ENCODE assay signal across 14 cellular contexts in genomic region chr15:71526061-71526460, GRCh38.
DNase-seq lines count a peak whose midpoint lies in the region; ATAC-seq, FAIRE-seq and TF ChIP-seq lines count a peak whose summit lies in the region.
"Had no signal": no experiment of that assay in that cellular context is flagged by ENCODE, and none has a peak within 500 bp of the region (broad histone marks: within the 10 kb centered on the region; RNA-seq: fewer than 3 reads in every experiment).

No MANE protein-coding gene starts in this region.

- H3K4me3 ChIP-seq in body of pancreas (no peak overlapping the region), kidney (ENCODE audit: low read length in 2 of 2) (peak overlapping the region; percentile 30 to 51)
- H3K4me3 ChIP-seq: Peyer's patch had no signal

- 15 to 17% methylated on average over 6 of the region's 6 CpGs for WGBS in body of pancreas, 2 donors

- ATAC-seq in body of pancreas (peak; percentile 77), sciatic nerve (peak; percentile 59)
- ATAC-seq: HCT116 had no signal

- TF ChIP-seq CTCF in body of pancreas (IDR thresholded peaks at IDR 0.05), result peak in 1 of 7 experiments; percentile 8
- TF ChIP-seq CTCF in kidney (IDR thresholded peaks at IDR 0.05; ENCODE audit: borderline replicate concordance, extremely low read depth, insufficient read depth), result no peak

- TF ChIP-seq POLR2A in body of pancreas (IDR thresholded peaks at IDR 0.05), result no peak

- intact Hi-C loops in body of pancreas (cut with DNase I) (no loop called here), kidney (cut with DNase I) (no loop called here), sciatic nerve (cut with DNase I) (no loop called here)

- H3K4me1 ChIP-seq in body of pancreas, result peaks cover 23% of the 10 kb centered on the region
- H3K4me1 ChIP-seq in kidney (ENCODE audit: control insufficient read depth in 1 of 2, insufficient read depth in 1 of 2, low read depth in 1 of 2, low read length in 2 of 2), result peaks cover 7 to 15% of the 10 kb centered on the region in 2 donors
- H3K4me1 ChIP-seq: Peyer's patch had no signal

- H3K36me3 ChIP-seq in body of pancreas (replicated peaks in 1 of 2; ENCODE audit: insufficient read depth in 1 of 2, low read depth in 2 of 2), result no peaks in the 10 kb centered on the region
- H3K36me3 ChIP-seq in kidney (ENCODE audit: control insufficient read depth in 1 of 2, insufficient read depth in 2 of 2, low read length in 2 of 2), result no peaks in the 10 kb centered on the region
- H3K36me3 ChIP-seq: Peyer's patch had no signal

- H3K27ac ChIP-seq in body of pancreas (peak overlapping the region in 3 of 4 donors; percentile 1 to 71 (median 62)), kidney (ENCODE audit: low read depth in 2 of 2, low read length in 2 of 2) (peak overlapping the region; percentile 1 to 27)
- H3K27ac ChIP-seq: Peyer's patch had no signal

- FAIRE-seq in kidney (lab: Jason Lieb, UNC), result no peak
- FAIRE-seq: G401.6 had no signal

- no peaks in the 10 kb centered on the region for H3K27me3 ChIP-seq in body of pancreas
- H3K27me3 ChIP-seq: Peyer's patch had no signal

- H3K9ac ChIP-seq in kidney (ENCODE audit: low read length in 2 of 2), result peak overlapping the region in 1 of 2 donors; percentile 35

- no peaks in the 10 kb centered on the region for H3K9me3 ChIP-seq in body of pancreas
- H3K9me3 ChIP-seq in kidney (ENCODE audit: control insufficient read depth in 1 of 2, low read length in 2 of 2), result no peaks in the 10 kb centered on the region
- H3K9me3 ChIP-seq: Peyer's patch had no signal

- peak; percentile 34 for DNase-seq in GM04503 (ENCODE audit: low read depth)
- peak in 1 of 4 donors; percentile 3 for DNase-seq in body of pancreas
- no peak for DNase-seq in kidney
- no peak for DNase-seq in sciatic nerve (ENCODE audit: low spot score)
- DNase-seq in OCI-M1 (lab: John Stamatoyannopoulos, UW), result no peak
- DNase-seq in DMS79 treated with DMSO at 0.1 percent for 48 hours (lab: John Stamatoyannopoulos, UW), result no peak
- no peak for DNase-seq in stimulated activated CD4-positive, alpha-beta T cell treated with anti-CD3 and anti-CD28 coated beads, Interleukin-4, amount 100 ng/mL, for 4 hours
- no peak for DNase-seq in D341Med (ENCODE audit: low spot score)
- DNase-seq: activated CD4-positive, alpha-beta T cell treated with anti-CD3 and anti-CD28 coated beads, Interleukin-2, amount 10 ng/mL, durations not matched to agents 7 days and 5 days; CD4-positive, alpha-beta T cell; erythroblast; Peyer's patch had no signal

Comparison
In these comparisons a context has a peak if more than half of its experiments do, and no peak if none do; other contexts are left out.
1. H3K4me3 ChIP-seq: peak in kidney (2 of 2); none in body of pancreas (0 of 2).